ENCODE assay signal across 19 cellular contexts in the genomic region with DNA sequence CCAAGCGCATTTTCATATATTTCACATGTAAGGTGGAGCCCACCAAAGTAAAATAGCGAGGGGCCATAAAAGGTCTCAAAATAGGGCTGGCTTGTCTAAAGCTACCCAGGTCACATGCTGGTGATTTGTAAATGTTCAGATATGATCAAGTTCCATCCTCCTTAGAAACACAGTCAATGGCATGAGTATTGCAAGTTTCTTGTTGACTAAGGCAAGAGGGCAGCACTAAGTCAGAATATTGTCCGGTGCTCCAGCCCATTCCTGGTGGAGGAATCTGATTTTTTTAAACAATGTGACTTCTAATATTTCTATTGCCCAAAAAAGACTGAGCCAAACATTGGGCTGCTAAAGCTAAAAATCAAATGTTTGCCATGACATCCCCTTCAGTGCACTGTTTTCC.
"Had no signal": no experiment of that assay in that cellular context is flagged by ENCODE, and none has a peak within 500 bp of the region (broad histone marks: within the 10 kb centered on the region; RNA-seq: fewer than 3 reads in every experiment).

No MANE protein-coding gene starts in this region.

- H3K27ac Mint-ChIP-seq: mesothelial cell of epicardium, naive B cell had no signal

- H3K36me3 ChIP-seq: esophagus muscularis mucosa, gastrocnemius medialis, heart right ventricle, left lung, lower lobe of right lung had no signal

- H3K27me3 ChIP-seq: esophagus muscularis mucosa, foreskin keratinocyte, gastrocnemius medialis, left lung had no signal

- H3K4me1 Mint-ChIP-seq: naive B cell had no signal

- H3K4me3 Mint-ChIP-seq: mesothelial cell of epicardium, naive B cell had no signal

- H3K4me3 ChIP-seq: coronary artery, dorsolateral prefrontal cortex, esophagus muscularis mucosa, gastrocnemius medialis, heart right ventricle, left lung, lower lobe of right lung, mucosa of descending colon had no signal

- H3K27ac ChIP-seq: coronary artery, dorsolateral prefrontal cortex, esophagus muscularis mucosa, foreskin keratinocyte, gastrocnemius medialis, heart right ventricle, left lung, lower lobe of right lung had no signal

- H3K9me3 ChIP-seq: esophagus muscularis mucosa, gastrocnemius medialis, heart right ventricle, left lung, lower lobe of right lung, mucosa of descending colon had no signal

- H3K36me3 Mint-ChIP-seq: naive B cell had no signal

- H3K4me1 ChIP-seq: esophagus muscularis mucosa, foreskin keratinocyte, gastrocnemius medialis, heart right ventricle, left lung, lower lobe of right lung had no signal

- H3K9me3 Mint-ChIP-seq: mesothelial cell of epicardium had no signal

- DNase-seq: dermis blood vessel endothelial cell; dorsolateral prefrontal cortex; effector CD4-positive, alpha-beta T cell; effector memory CD4-positive, alpha-beta T cell; foreskin keratinocyte; gastrocnemius medialis; glutamatergic neuron; heart right ventricle; hippocampal formation; left cardiac atrium; left lung; left ventricle myocardium superior; lower lobe of right lung; mesenchymal stem cell; mucosa of descending colon; naive B cell had no signal

- ATAC-seq: foreskin keratinocyte, gastrocnemius medialis, heart right ventricle, left cardiac atrium, left lung, left ventricle myocardium superior, lower lobe of right lung, mucosa of descending colon had no signal
